ENCODE assay signal across 8 cellular contexts in the genomic region with DNA sequence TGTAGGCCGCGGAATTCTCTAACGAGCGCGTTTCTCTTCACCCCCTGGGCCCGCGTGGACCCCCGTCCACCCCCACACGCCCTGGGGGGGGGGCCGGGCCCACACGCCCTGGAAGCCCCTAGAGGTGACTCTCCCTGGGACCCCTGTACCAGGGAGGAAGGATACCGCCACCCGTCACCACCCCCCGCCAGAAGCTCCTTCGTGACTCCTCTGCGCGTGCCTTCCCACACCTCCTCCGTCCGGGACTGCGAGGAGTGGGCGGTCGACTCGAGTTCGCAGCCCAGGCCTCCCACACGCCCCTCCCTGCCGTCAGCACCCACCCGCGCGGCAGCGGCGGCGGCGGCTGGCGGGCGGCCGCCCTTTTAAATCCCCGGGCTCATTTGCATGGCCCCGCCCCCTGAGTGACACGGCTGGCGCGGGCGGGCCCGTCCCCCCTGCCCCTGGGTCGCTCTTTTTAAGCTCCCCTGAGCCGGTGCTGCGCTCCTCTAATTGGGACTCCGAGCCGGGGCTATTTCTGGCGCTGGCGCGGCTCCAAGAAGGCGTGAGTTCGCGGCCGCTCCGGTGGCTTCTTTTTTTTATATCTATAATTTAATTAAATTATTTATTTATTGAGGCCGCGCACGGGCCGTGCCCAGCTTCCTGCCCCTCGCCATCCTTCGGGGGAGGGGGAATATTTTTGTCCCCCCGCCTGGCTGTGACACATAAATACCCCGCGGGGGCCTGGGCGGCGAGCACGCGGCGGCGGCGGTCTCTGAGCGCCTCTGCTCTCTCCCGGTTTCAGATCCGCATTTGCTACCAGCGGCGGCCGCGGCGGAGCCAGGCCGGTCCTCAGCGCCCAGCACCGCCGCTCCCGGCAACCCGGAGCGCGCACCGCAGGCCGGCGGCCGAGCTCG. TPM values are rescaled to one million over a fixed set of nuclear protein-coding genes. Genes with fewer than 3 reads are reported as not detected.
DNase-seq lines count a peak whose midpoint lies in the region; ATAC-seq and TF ChIP-seq lines count a peak whose summit lies in the region.

A gene with protein sequence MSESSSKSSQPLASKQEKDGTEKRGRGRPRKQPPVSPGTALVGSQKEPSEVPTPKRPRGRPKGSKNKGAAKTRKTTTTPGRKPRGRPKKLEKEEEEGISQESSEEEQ (plus strand): TSS at position 451 of the 893 bp plus-strand sequence. CDS start 3,908 bp downstream, outside the sequence.

- peak within 1 kb of the TSS; percentile 59; the same call in 1 of the 2 replicates for H2BK20ac ChIP-seq in IMR-90 (ENCODE audit: low read depth, low read length)

- H3K9me3 ChIP-seq in IMR-90 (ENCODE audit: control insufficient read depth, insufficient read depth, low read length) (no peaks in the 10 kb centered on the region), mucosa of rectum (ENCODE audit: control insufficient read depth in 2 of 2, low read length in 2 of 2) (no peaks in the 10 kb centered on the region)

- TF ChIP-seq POLR2A in IMR-90 (IDR thresholded peaks at IDR 0.05; ENCODE audit: low read depth, low read length): peak; percentile 97

- H3K27me3 Mint-ChIP-seq in Calu3 (ENCODE audit: unreplicated experiment): no peaks in the 10 kb centered on the region

- H3K27ac ChIP-seq in IMR-90 (ENCODE audit: insufficient read depth, low read length): peak within 1 kb of the TSS; percentile 78
- peak within 1 kb of the TSS; percentile 95 to 98 for H3K27ac ChIP-seq in mucosa of rectum (ENCODE audit: low read depth in 2 of 2, low read length in 2 of 2)

- 0% methylated on average over 21 of the region's 93 CpGs; no CpG with 5 or more reads in 1 of the 2 experiments for WGBS in IMR-90 (ENCODE audit: extremely low coverage in 2 of 2, insufficient read length in 1 of 2), 2 experiments

- H3K36me3 Mint-ChIP-seq in Calu3 (ENCODE audit: insufficient read depth, unreplicated experiment): peaks cover 69% of the 10 kb centered on the region

- H3K4me3 ChIP-seq in IMR-90 (ENCODE audit: insufficient read depth, low read depth, low read length) (peak within 1 kb of the TSS; percentile 76), epithelial cell of proximal tubule (ENCODE audit: low read depth, low read length) (peak within 1 kb of the TSS; percentile 89), mucosa of rectum (ENCODE audit: low read length in 2 of 2) (peak within 1 kb of the TSS; percentile 72 to 75)

- TF ChIP-seq RAD21 in IMR-90 (IDR thresholded peaks at IDR 0.05; ENCODE audit: low read length): no peak

- peaks cover 8% of the 10 kb centered on the region for H3K36me3 ChIP-seq in IMR-90 (ENCODE audit: control insufficient read depth, insufficient read depth, low read length)
- peaks cover 5 to 9% of the 10 kb centered on the region in 2 donors for H3K36me3 ChIP-seq in mucosa of rectum (ENCODE audit: control insufficient read depth in 2 of 2, insufficient read depth in 2 of 2, low read length in 2 of 2)

- CTCF ChIA-PET in Calu3 (lab: Charles Lee) (interaction anchor here (0.6 to 1.4 kb wide), 14 partner anchors 10 to 491 kb away, joined by 3 to 20 read pairs (median 4); no protein-coding TSS in a partner anchor), IMR-90 (lab: Yijun Ruan, JAX) (interaction anchor here (0.5 to 1.0 kb wide), 3 partner anchors 13 to 643 kb away, joined by 3 to 4 read pairs (median 4); no protein-coding TSS in a partner anchor)

- H3K14ac ChIP-seq in IMR-90 (replicated peaks; ENCODE audit: low read depth, low read length): peak within 1 kb of the TSS; percentile 86

- H3K27me3 ChIP-seq in IMR-90 (ENCODE audit: control insufficient read depth, insufficient read depth, low read length) (no peaks in the 10 kb centered on the region), mucosa of rectum (ENCODE audit: control insufficient read depth in 2 of 2, insufficient read depth in 2 of 2, low read length in 2 of 2) (no peaks in the 10 kb centered on the region)

- H3K4me3 Mint-ChIP-seq in Calu3 (ENCODE audit: low read depth, unreplicated experiment): peak within 1 kb of the TSS; percentile 81

- H3K9ac ChIP-seq in IMR-90 (ENCODE audit: low read depth, low read length): peak within 1 kb of the TSS; percentile 71
- peak within 1 kb of the TSS; percentile 80 to 85 for H3K9ac ChIP-seq in mucosa of rectum (ENCODE audit: low read depth in 1 of 2, low read length in 2 of 2)

- H3K9me3 Mint-ChIP-seq in Calu3 (ENCODE audit: low read depth, unreplicated experiment): no peaks in the 10 kb centered on the region

- H2AK5ac ChIP-seq in IMR-90 (ENCODE audit: low read depth, low read length): peak within 1 kb of the TSS; percentile 93

- H3K18ac ChIP-seq in IMR-90 (ENCODE audit: low read depth, low read length): peak within 1 kb of the TSS; percentile 42

- peak within 1 kb of the TSS; percentile 96 for H2AK9ac ChIP-seq in IMR-90 (replicated peaks; ENCODE audit: low read depth, low read length, poor library complexity)

- peak within 1 kb of the TSS; percentile 96 for H3K4me2 ChIP-seq in IMR-90 (ENCODE audit: low read depth, low read length)

- H3K79me1 ChIP-seq in IMR-90 (ENCODE audit: low read depth in 1 of 2, low read length in 2 of 2): peaks cover 2 to 28% of the 10 kb centered on the region in 2 experiments

- peaks cover 57% of the 10 kb centered on the region for H3K4me1 Mint-ChIP-seq in Calu3 (ENCODE audit: low read depth, unreplicated experiment)

- peak; percentile 98 for DNase-seq in Calu3
- peak; percentile 86 for DNase-seq in IMR-90
- DNase-seq in OCI-M1 (lab: John Stamatoyannopoulos, UW): peak; percentile 97
- peak; percentile 92 for DNase-seq in activated T-cell treated with anti-CD3 and anti-CD28 coated beads for 4 hours
- DNase-seq in epithelial cell of proximal tubule (ENCODE audit: low read depth): no peak
- peak; percentile 92 for DNase-seq in stimulated activated CD8-positive, alpha-beta memory T cell treated with anti-CD3 and anti-CD28 coated beads, Interleukin-4, amount 100 ng/mL, for 48 hours

- peak within 1 kb of the TSS; percentile 31 for H4K5ac ChIP-seq in IMR-90 (ENCODE audit: low read depth, low read length)

- H3K4ac ChIP-seq in IMR-90 (ENCODE audit: low read depth, low read length): peak within 1 kb of the TSS; percentile 85

- H3K27ac Mint-ChIP-seq in Calu3 (ENCODE audit: unreplicated experiment): peak within 1 kb of the TSS; percentile 97

- H3K4me1 ChIP-seq in IMR-90 (ENCODE audit: control insufficient read depth, insufficient read depth, low read length): peaks cover 16% of the 10 kb centered on the region
- peaks cover 5 to 9% of the 10 kb centered on the region in 2 donors for H3K4me1 ChIP-seq in mucosa of rectum (ENCODE audit: control insufficient read depth in 2 of 2, insufficient read depth in 2 of 2, low read length in 2 of 2)

- in situ Hi-C loops in IMR-90 (cut with MboI; ENCODE audit: low sequenced_read_pairs): no loop called here

- H4K20me1 ChIP-seq in IMR-90 (ENCODE audit: insufficient read depth, low read length): peaks cover 20% of the 10 kb centered on the region

- dilution Hi-C loops in IMR-90 (cut with HindIII; ENCODE audit: low sequenced_read_pairs, unreplicated experiment): no loop called here

- H3K56ac ChIP-seq in IMR-90 (ENCODE audit: extremely low read depth, insufficient read depth, low read length): peak within 1 kb of the TSS; percentile 46

- peak within 1 kb of the TSS; percentile 66; the same call in 1 of the 2 replicates for H2BK120ac ChIP-seq in IMR-90 (ENCODE audit: low read depth, low read length)

- H3K23ac ChIP-seq in IMR-90 (ENCODE audit: low read depth, low read length): peak within 1 kb of the TSS; percentile 88

- peaks cover 9% of the 10 kb centered on the region; the same call in 1 of the 2 replicates for H3K9me1 ChIP-seq in IMR-90 (ENCODE audit: insufficient read depth, low read length)

- peak within 1 kb of the TSS; percentile 38; the same call in 2 of the 3 replicates for H2BK15ac ChIP-seq in IMR-90 (ENCODE audit: low read depth, low read length)

- peak; percentile 59 for ATAC-seq in GM21515 (IDR thresholded peaks at IDR 0.05; ENCODE audit: unreplicated experiment)
- ATAC-seq in IMR-90 (ENCODE audit: low read depth): peak; percentile 78

- intact Hi-C loops in Calu3 (cut with micrococcal nuclease; ENCODE audit: unreplicated experiment) (loop anchor here (5.0 kb wide), 1 partner anchor 519 kb away; no protein-coding TSS in a partner anchor), IMR-90 (cut with micrococcal nuclease) (loop anchor here (2.0 to 5.0 kb wide), 2 partner anchors 24 to 39 kb away; no protein-coding TSS in a partner anchor)

- TF ChIP-seq CTCF in Calu3 (IDR thresholded peaks at IDR 0.05; ENCODE audit: unreplicated experiment) (no peak), IMR-90 (conservative IDR thresholded peaks at IDR 0.05; ENCODE audit: low read depth, low read length) (no peak), epithelial cell of proximal tubule (conservative IDR thresholded peaks at IDR 0.05; ENCODE audit: low read depth, low read length) (no peak)

- H2BK5ac ChIP-seq in IMR-90 (ENCODE audit: low read depth, low read length, poor library complexity, severe bottlenecking): peak within 1 kb of the TSS; percentile 76

- peak within 1 kb of the TSS; percentile 47 for H4K91ac ChIP-seq in IMR-90 (ENCODE audit: insufficient read depth, low read depth, low read length)

- BruUV-seq in Calu3 (replicated peaks; lab: Mats Ljungman, UMichigan): no TSS peak
- BruUV-seq in IMR-90 (replicated peaks; lab: Mats Ljungman, UMichigan): no TSS peak

- POLR2A ChIA-PET in IMR-90 (lab: Charles Lee; ENCODE audit: unreplicated experiment): interaction anchor here (0.5 to 1.0 kb wide), 12 partner anchors 9 to 1590 kb away, joined by 3 to 10 read pairs (median 4); no protein-coding TSS in a partner anchor

- H4K8ac ChIP-seq in IMR-90 (ENCODE audit: low read depth in 2 of 2, low read length in 2 of 2): peak within 1 kb of the TSS; percentile 75 to 94

- peak within 1 kb of the TSS; percentile 79 for H2AFZ ChIP-seq in IMR-90 (replicated peaks; ENCODE audit: low read length, poor library complexity)

TF ChIP-seq in IMR-90, 13 proteins besides CTCF, POLR2A, EP300 and RAD21 (continues in another document):
- TF ChIP-seq RCOR1 (IDR thresholded peaks at IDR 0.05; ENCODE audit: insufficient replicate concordance, low read length) (peak; percentile 10), BHLHE40 (IDR thresholded peaks at IDR 0.05; ENCODE audit: low read depth, low read length) (peak; percentile 71)

RNA-seq across cellular contexts. Expression of the gene that starts here (rescaled TPM):
- total RNA-seq in Calu3 (2022) (1,138 and 1,378 TPM in 2 replicates), IMR-90 (2012; rRNA removed) (101 and 129 TPM in 2 replicates), epithelial cell of proximal tubule (949 and 1,351 TPM in 2 replicates)
- 589 and 652 TPM in 2 replicates for polyA plus RNA-seq in IMR-90 (2012; rRNA removed)
- 380 and 646 TPM in 2 replicates for polyA plus RNA-seq in IMR-90 (2012; cell fraction: cytosol; rRNA removed)
- polyA plus RNA-seq in IMR-90 (2012; cell fraction: nucleus; rRNA removed; ENCODE audit: low replicate concordance): 226 and 344 TPM in 2 replicates
